ENCODE assay signal across 29 cellular contexts in the genomic region with DNA sequence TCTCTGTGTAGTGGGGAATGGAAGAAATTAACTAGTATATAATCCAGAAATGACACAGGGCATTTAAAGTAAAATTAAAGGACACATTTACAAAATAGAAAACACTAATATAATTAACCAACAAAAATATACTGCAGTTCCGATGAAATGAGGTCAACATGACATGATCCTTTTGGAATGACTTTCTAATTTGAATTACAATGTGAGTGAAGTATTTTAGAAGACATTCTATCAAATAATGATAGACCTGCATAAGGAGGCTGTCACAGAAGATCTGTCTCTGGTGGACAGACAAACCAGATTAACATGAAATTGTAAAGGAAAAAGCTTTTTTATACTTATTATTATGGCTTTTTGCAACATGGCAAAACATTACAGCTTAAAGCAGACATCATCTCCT.
"Had no signal": no experiment of that assay in that cellular context is flagged by ENCODE, and none has a peak within 500 bp of the region (broad histone marks: within the 10 kb centered on the region; RNA-seq: fewer than 3 reads in every experiment).

No MANE protein-coding gene starts in this region.

- H3K9me3 Mint-ChIP-seq: activated CD4-positive, alpha-beta memory T cell treated with anti-CD3 and anti-CD28 coated beads, Interleukin-2, amount 10 ng/mL, durations not matched to agents 7 days and 5 days; activated CD4-positive, alpha-beta T cell treated with anti-CD3 and anti-CD28 coated beads, Interleukin-2, amount 10 ng/mL, durations not matched to agents 7 days and 5 days; activated naive CD4-positive, alpha-beta T cell treated with anti-CD3 and anti-CD28 coated beads, Interleukin-2, amount 10 ng/mL, durations not matched to agents 7 days and 5 days; activated naive CD4-positive, alpha-beta T cell treated with anti-CD3 and anti-CD28 coated beads, Interleukin-2, amount 50 U/mL, for 72 hours; activated naive CD8-positive, alpha-beta T cell treated with anti-CD3 and anti-CD28 coated beads, Interleukin-2, amount 10 ng/mL, durations not matched to agents 7 days and 5 days; activated T-cell treated with anti-CD3 and anti-CD28 coated beads, Interleukin-2, amount 50 U/mL, for 4 hours; central memory CD8-positive, alpha-beta T cell; dendritic cell treated with granulocyte-macrophage colony-stimulating factor and Interleukin-4, amounts not matched to agents 40 ng/mL and 50 ng/mL, for 4 days had no signal

- DNase-seq: activated CD4-positive, alpha-beta memory T cell treated with anti-CD3 and anti-CD28 coated beads, Interleukin-2, amount 10 ng/mL, durations not matched to agents 7 days and 5 days; activated CD4-positive, alpha-beta T cell treated with anti-CD3 and anti-CD28 coated beads for 4 hours; activated CD4-positive, alpha-beta T cell treated with anti-CD3 and anti-CD28 coated beads, Interleukin-2, amount 50 U/mL, for 4 hours; activated CD4-positive, CD25-positive, alpha-beta regulatory T cell; activated CD4-positive, CD25-positive, alpha-beta regulatory T cell treated with anti-CD3 and anti-CD28 coated beads, Interleukin-2, amount 50 U/mL, for 72 hours; activated CD8-positive, alpha-beta memory T cell treated with anti-CD3 and anti-CD28 coated beads, Interleukin-2, amount 50 U/mL, for 48 hours; activated gamma-delta T cell; activated naive CD4-positive, alpha-beta T cell; activated naive CD4-positive, alpha-beta T cell treated with anti-CD3 and anti-CD28 coated beads, Interleukin-2, amount 10 ng/mL, durations not matched to agents 7 days and 5 days; activated naive CD8-positive, alpha-beta T cell treated with anti-CD3 and anti-CD28 coated beads, Interleukin-2, amount 10 ng/mL, durations not matched to agents 7 days and 5 days; activated T-cell treated with anti-CD3 and anti-CD28 coated beads for 4 hours; activated T-cell treated with anti-CD3 and anti-CD28 coated beads, Interleukin-2, amount 50 U/mL, for 4 hours; brain microvascular endothelial cell; dorsolateral prefrontal cortex; effector memory CD4-positive, alpha-beta T cell; erythroblast; foreskin keratinocyte; gastrocnemius medialis; heart right ventricle; T1000 had no signal

- H3K27me3 ChIP-seq: ascending aorta, brain microvascular endothelial cell, dorsolateral prefrontal cortex, esophagus muscularis mucosa, foreskin keratinocyte, gastrocnemius medialis, heart right ventricle, hepatocyte had no signal

- H3K4me3 Mint-ChIP-seq: activated CD4-positive, alpha-beta memory T cell treated with anti-CD3 and anti-CD28 coated beads, Interleukin-2, amount 10 ng/mL, durations not matched to agents 7 days and 5 days; activated CD4-positive, alpha-beta T cell treated with anti-CD3 and anti-CD28 coated beads, Interleukin-2, amount 10 ng/mL, durations not matched to agents 7 days and 5 days; activated naive CD4-positive, alpha-beta T cell treated with anti-CD3 and anti-CD28 coated beads, Interleukin-2, amount 10 ng/mL, durations not matched to agents 7 days and 5 days; activated T-cell treated with anti-CD3 and anti-CD28 coated beads, Interleukin-2, amount 50 U/mL, for 4 hours; central memory CD8-positive, alpha-beta T cell; dendritic cell treated with granulocyte-macrophage colony-stimulating factor and Interleukin-4, amounts not matched to agents 40 ng/mL and 50 ng/mL, for 4 days had no signal

- H2AFZ ChIP-seq: hepatocyte had no signal

- FAIRE-seq: bronchial epithelial cell had no signal

- H3K4me3 ChIP-seq: ascending aorta, coronary artery, dorsolateral prefrontal cortex, esophagus muscularis mucosa, gastrocnemius medialis, heart right ventricle, hepatocyte had no signal

- H3K4me2 ChIP-seq: hepatocyte had no signal

- H3K36me3 Mint-ChIP-seq: activated naive CD4-positive, alpha-beta T cell treated with anti-CD3 and anti-CD28 coated beads, Interleukin-2, amount 50 U/mL, for 72 hours had no signal

- H3K27me3 Mint-ChIP-seq: activated CD4-positive, alpha-beta memory T cell treated with anti-CD3 and anti-CD28 coated beads, Interleukin-2, amount 10 ng/mL, durations not matched to agents 7 days and 5 days; activated CD4-positive, alpha-beta T cell treated with anti-CD3 and anti-CD28 coated beads, Interleukin-2, amount 10 ng/mL, durations not matched to agents 7 days and 5 days; activated naive CD4-positive, alpha-beta T cell treated with anti-CD3 and anti-CD28 coated beads, Interleukin-2, amount 10 ng/mL, durations not matched to agents 7 days and 5 days; activated naive CD8-positive, alpha-beta T cell treated with anti-CD3 and anti-CD28 coated beads, Interleukin-2, amount 10 ng/mL, durations not matched to agents 7 days and 5 days; central memory CD8-positive, alpha-beta T cell; dendritic cell treated with granulocyte-macrophage colony-stimulating factor and Interleukin-4, amounts not matched to agents 40 ng/mL and 50 ng/mL, for 4 days had no signal

- H3K27ac Mint-ChIP-seq: activated CD4-positive, alpha-beta memory T cell treated with anti-CD3 and anti-CD28 coated beads, Interleukin-2, amount 10 ng/mL, durations not matched to agents 7 days and 5 days; activated CD4-positive, alpha-beta T cell treated with anti-CD3 and anti-CD28 coated beads, Interleukin-2, amount 10 ng/mL, durations not matched to agents 7 days and 5 days; activated naive CD4-positive, alpha-beta T cell treated with anti-CD3 and anti-CD28 coated beads, Interleukin-2, amount 10 ng/mL, durations not matched to agents 7 days and 5 days; activated naive CD4-positive, alpha-beta T cell treated with anti-CD3 and anti-CD28 coated beads, Interleukin-2, amount 50 U/mL, for 72 hours; activated naive CD8-positive, alpha-beta T cell treated with anti-CD3 and anti-CD28 coated beads, Interleukin-2, amount 10 ng/mL, durations not matched to agents 7 days and 5 days; dendritic cell treated with granulocyte-macrophage colony-stimulating factor and Interleukin-4, amounts not matched to agents 40 ng/mL and 50 ng/mL, for 4 days had no signal

- H3K4me1 ChIP-seq: foreskin keratinocyte, gastrocnemius medialis had no signal

- H3K27ac ChIP-seq: ascending aorta, brain microvascular endothelial cell, coronary artery, dorsolateral prefrontal cortex, esophagus muscularis mucosa, foreskin keratinocyte, gastrocnemius medialis, heart right ventricle, hepatocyte had no signal

- H3K36me3 ChIP-seq: brain microvascular endothelial cell, gastrocnemius medialis had no signal

- H3K79me2 ChIP-seq: hepatocyte had no signal

- H3K9me3 ChIP-seq: ascending aorta, esophagus muscularis mucosa, gastrocnemius medialis, heart right ventricle had no signal

- ATAC-seq: activated T-cell treated with anti-CD3 and anti-CD28 coated beads, Interleukin-2, amount 50 U/mL, for 4 hours; foreskin keratinocyte; gastrocnemius medialis; heart right ventricle had no signal
